Comparison of ENCODE assay signal across 17 cellular contexts in the genomic region with DNA sequence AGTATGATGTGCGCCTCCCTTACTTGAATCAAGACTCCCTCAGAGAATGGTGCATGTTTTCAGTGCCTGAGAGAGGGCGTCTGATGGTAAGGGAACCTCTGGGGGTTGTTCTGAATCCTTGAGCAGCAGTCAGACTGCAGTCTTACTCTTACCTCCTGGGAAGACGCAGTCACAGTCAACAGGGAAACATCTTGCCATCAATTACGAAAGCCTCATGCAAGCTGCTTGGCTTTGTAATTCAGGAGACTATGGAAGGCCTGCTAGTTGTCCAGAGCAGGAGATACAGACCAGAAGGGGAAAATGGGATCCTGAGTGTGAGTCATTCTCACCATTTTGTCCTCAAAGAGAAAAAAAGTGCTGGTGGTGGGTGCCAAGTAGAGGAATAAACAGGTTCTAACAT.
"Had no signal": no experiment of that assay in that cellular context is flagged by ENCODE, and none has a peak within 500 bp of the region (broad histone marks: within the 10 kb centered on the region; RNA-seq: fewer than 3 reads in every experiment).

No MANE protein-coding gene starts in this region.

- H3K9me3 Mint-ChIP-seq: activated naive CD8-positive, alpha-beta T cell treated with anti-CD3 and anti-CD28 coated beads for 36 hours; activated T-helper 1 cell treated with anti-CD3 and anti-CD28 coated beads, Interleukin-12 subunit alpha, Interleukin-12 subunit beta, Interleukin-2, Interleukin-4 antibody, amounts not matched to agents 30 ng/mL and 10 ng/mL and 1 ng/mL, durations not matched to agents 14 hours and 24 hours and 36 hours; immature natural killer cell; naive thymus-derived CD4-positive, alpha-beta T cell; type B pancreatic cell had no signal

- H3K4me3 ChIP-seq: breast epithelium, mucosa of descending colon, skin epidermis had no signal

- H3K4me1 Mint-ChIP-seq: activated naive CD8-positive, alpha-beta T cell treated with anti-CD3 and anti-CD28 coated beads for 36 hours; immature natural killer cell; naive thymus-derived CD4-positive, alpha-beta T cell had no signal

- H3K27ac ChIP-seq: breast epithelium, skin epidermis had no signal

- H3K36me3 Mint-ChIP-seq: activated naive CD8-positive, alpha-beta T cell treated with anti-CD3 and anti-CD28 coated beads for 36 hours; immature natural killer cell; naive thymus-derived CD4-positive, alpha-beta T cell; type B pancreatic cell had no signal

- DNase-seq: activated CD4-positive, alpha-beta T cell treated with anti-CD3 and anti-CD28 coated beads, Interleukin-2, amount 50 U/mL, for 1 hour; activated CD8-positive, alpha-beta memory T cell treated with anti-CD3 and anti-CD28 coated beads for 24 hours; activated naive CD8-positive, alpha-beta T cell treated with anti-CD3 and anti-CD28 coated beads for 36 hours; aorta; erythroblast; immature natural killer cell; left colon; mucosa of descending colon; naive thymus-derived CD4-positive, alpha-beta T cell; stimulated activated CD4-positive, alpha-beta T cell treated with anti-CD3 and anti-CD28 coated beads, Interleukin-15, amount 100 ng/mL, for 24 hours; stimulated activated CD4-positive, alpha-beta T cell treated with anti-CD3 and anti-CD28 coated beads, Interleukin-4, amount 100 ng/mL, for 1 hour; stimulated activated naive CD4-positive, alpha-beta T cell treated with Interleukin-2 at 50 U/mL for 16 hours; substantia nigra had no signal

- ATAC-seq: left colon; mucosa of descending colon; naive thymus-derived CD4-positive, alpha-beta T cell had no signal

- H3K4me1 ChIP-seq: breast epithelium had no signal

- H3K27me3 ChIP-seq: breast epithelium had no signal

- H3K36me3 ChIP-seq: breast epithelium had no signal

- H3K27ac Mint-ChIP-seq: activated naive CD8-positive, alpha-beta T cell treated with anti-CD3 and anti-CD28 coated beads for 36 hours; activated T-helper 1 cell treated with anti-CD3 and anti-CD28 coated beads, Interleukin-12 subunit alpha, Interleukin-12 subunit beta, Interleukin-2, Interleukin-4 antibody, amounts not matched to agents 30 ng/mL and 10 ng/mL and 1 ng/mL, durations not matched to agents 14 hours and 24 hours and 36 hours; immature natural killer cell; type B pancreatic cell had no signal

- H3K4me3 Mint-ChIP-seq: activated naive CD8-positive, alpha-beta T cell treated with anti-CD3 and anti-CD28 coated beads for 36 hours; activated T-helper 1 cell treated with anti-CD3 and anti-CD28 coated beads, Interleukin-12 subunit alpha, Interleukin-12 subunit beta, Interleukin-2, Interleukin-4 antibody, amounts not matched to agents 30 ng/mL and 10 ng/mL and 1 ng/mL, durations not matched to agents 14 hours and 24 hours and 36 hours; immature natural killer cell; naive thymus-derived CD4-positive, alpha-beta T cell; type B pancreatic cell had no signal

- H3K9me3 ChIP-seq: breast epithelium, mucosa of descending colon had no signal
